ENCODE assay signal across 9 cellular contexts in the genomic region with DNA sequence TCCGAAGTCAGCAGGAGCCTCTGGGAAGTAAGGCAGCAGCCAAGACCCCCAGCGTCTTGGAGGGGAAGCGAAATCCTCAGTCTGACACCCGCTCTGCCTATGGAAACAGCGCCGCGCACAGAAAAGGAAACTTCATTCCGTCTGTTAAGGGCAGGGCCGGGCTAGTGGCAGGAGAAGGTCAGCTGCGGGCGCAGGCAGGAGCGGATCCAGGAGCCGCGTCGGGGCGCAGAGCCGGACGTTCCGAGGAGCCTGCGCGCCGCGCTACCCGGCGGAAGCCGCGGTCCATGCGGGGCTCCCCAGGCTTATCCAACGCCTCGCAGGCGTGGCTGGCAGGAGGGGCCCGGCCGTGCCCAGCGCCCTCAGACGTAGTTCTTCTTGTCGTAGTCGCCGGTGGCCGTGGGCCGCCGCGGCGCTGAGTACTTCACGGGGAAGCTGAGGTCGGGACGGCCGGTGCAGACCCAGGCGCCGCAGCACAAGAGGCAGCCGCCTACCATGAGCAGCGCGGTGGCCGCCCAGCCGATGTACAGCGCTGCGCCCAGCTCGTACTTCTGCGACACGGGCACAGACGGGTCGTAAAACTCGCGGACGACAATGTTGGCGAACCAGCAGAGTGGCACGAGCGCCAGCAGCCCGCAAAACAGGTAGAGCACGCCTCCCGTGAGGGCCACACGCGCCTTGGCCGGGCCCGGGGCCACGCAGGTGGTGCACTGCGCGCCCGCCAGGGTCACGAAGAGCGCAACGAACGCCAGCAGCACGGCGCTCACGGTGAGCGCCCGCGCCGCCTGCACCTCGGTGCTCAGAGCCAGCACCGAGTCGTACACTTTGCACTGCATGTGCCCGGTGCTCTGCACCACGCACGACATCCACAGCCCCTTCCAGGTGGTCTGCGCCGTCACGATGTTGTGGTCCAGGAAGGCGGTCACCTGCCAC. TPM values are rescaled to one million over a fixed set of nuclear protein-coding genes. Genes with fewer than 3 reads are reported as not detected.
A peak's percentile ranks its signal among the peaks of the same experiment; 100 is the strongest.
DNase-seq lines count a peak whose midpoint lies in the region; ATAC-seq, FAIRE-seq and TF ChIP-seq lines count a peak whose summit lies in the region.
"Had no signal": no experiment of that assay in that cellular context is flagged by ENCODE, and none has a peak within 500 bp of the region (broad histone marks: within the 10 kb centered on the region; RNA-seq: fewer than 3 reads in every experiment).

No MANE protein-coding gene starts in this region.

- RAD21 ChIA-PET in GM12878 (lab: Charles Lee; ENCODE audit: unreplicated experiment) = no interaction called here

- ATAC-seq in GM12878 (peak; percentile 40), thoracic aorta (ENCODE audit: insufficient number of reproducible peaks, low FRiP score, low read depth) (no peak)
- ATAC-seq: HCT116 had no signal

- H3K9ac ChIP-seq in HUES6 (ENCODE audit: low read length) = peak overlapping the region; percentile 2
- H3K9ac ChIP-seq in GM12878 (ENCODE audit: control insufficient read depth, insufficient read depth, low read length) = no peak overlapping the region

- no TSS peak for BruUV-seq in GM12878 (replicated peaks; lab: Mats Ljungman, UMichigan)

- POLR2A ChIA-PET in GM12878 (lab: Charles Lee) = no interaction called here

- H3K36me3 ChIP-seq in HUES6 (ENCODE audit: control insufficient read depth, insufficient read depth, low read length) (peaks cover 15% of the 10 kb centered on the region), GM12878 (ENCODE audit: control insufficient read depth in 2 of 2, insufficient read depth in 2 of 2, low read length in 1 of 2) (peaks cover 0 to 7% of the 10 kb centered on the region in 2 experiments; a peak in 2 of 4 replicates), kidney epithelial cell (ENCODE audit: control insufficient read depth, insufficient read depth, low read length) (no peaks in the 10 kb centered on the region), thoracic aorta (no peaks in the 10 kb centered on the region)

- H3K27me3 ChIP-seq in HUES6 (ENCODE audit: control insufficient read depth, insufficient read depth, low read length) (peaks cover 60% of the 10 kb centered on the region), GM12878 (replicated peaks in 1 of 2; ENCODE audit: control insufficient read depth in 2 of 2, insufficient read depth in 2 of 2, low read length in 1 of 2) (peaks cover 0 to 2% of the 10 kb centered on the region in 2 experiments; a peak in 2 of 4 replicates), kidney epithelial cell (ENCODE audit: control insufficient read depth, insufficient read depth, low read length) (peaks cover 42% of the 10 kb centered on the region), thoracic aorta (replicated peaks; ENCODE audit: insufficient read depth) (no peaks in the 10 kb centered on the region)

- TF ChIP-seq RAD21 in GM12878 (IDR thresholded peaks at IDR 0.05; ENCODE audit: insufficient read depth, low read depth, low read length) = no peak

- intact Hi-C loops in GM12878 (cut with micrococcal nuclease; ENCODE audit: unreplicated experiment) = no loop called here

- 13% methylated on average over 82 of the region's 99 CpGs for WGBS in GM12878 (ENCODE audit: insufficient coverage, insufficient replicate concordance, low lambda C conversion rate, missing lambda C conversion rate)

- CTCF ChIA-PET in GM12878 (lab: Yijun Ruan, JAX) = no interaction called here

- no peak; the same call in 1 of the 2 replicates for TF ChIP-seq POLR2A in GM12878 (IDR thresholded peaks at IDR 0.05; ENCODE audit: low read depth, low read length)

- H3K4me1 ChIP-seq in HUES6 (ENCODE audit: control insufficient read depth, insufficient read depth, low read length) (peaks cover 17% of the 10 kb centered on the region), GM12878 (ENCODE audit: control insufficient read depth, insufficient read depth, low read length) (no peaks in the 10 kb centered on the region), thoracic aorta (ENCODE audit: control insufficient read depth in 1 of 2, low read depth in 2 of 2) (peaks cover 0 to 10% of the 10 kb centered on the region in 2 donors)

- H3K4me3 ChIP-seq in AG10803 (ENCODE audit: low read length) = peak overlapping the region; percentile 9
- peak overlapping the region; percentile 78 for H3K4me3 ChIP-seq in HUES6 (ENCODE audit: low read depth, low read length)
- H3K4me3 ChIP-seq in GM12878 = no peak overlapping the region
- peak overlapping the region; percentile 10 for H3K4me3 ChIP-seq in kidney epithelial cell (ENCODE audit: low read depth, low read length)
- H3K4me3 ChIP-seq in thoracic aorta = peak overlapping the region; percentile 32

- in situ Hi-C loops in GM12878 (cut with MboI) = no loop called here

- SMC1A ChIA-PET in GM12878 (lab: Charles Lee; ENCODE audit: uncharacterized antibody, unreplicated experiment) = no interaction called here

- no peak overlapping the region for H2AFZ ChIP-seq in GM12878 (ENCODE audit: control insufficient read depth, low read depth, low read length)

- H4K20me1 ChIP-seq in GM12878 (ENCODE audit: control insufficient read depth, insufficient read depth) = no peaks in the 10 kb centered on the region

- no peak overlapping the region for H3K4me2 ChIP-seq in GM12878 (ENCODE audit: control insufficient read depth, insufficient read depth)

- FAIRE-seq in GM12878 (lab: Jason Lieb, UNC) = no peak

- no peaks in the 10 kb centered on the region for H3K9me3 ChIP-seq in HUES6 (ENCODE audit: control insufficient read depth, insufficient read depth, low read depth, low read length)
- H3K9me3 ChIP-seq in GM12878 (replicated peaks; ENCODE audit: control insufficient read depth, insufficient read depth, low read length) = no peaks in the 10 kb centered on the region
- H3K9me3 ChIP-seq in thoracic aorta = no peaks in the 10 kb centered on the region

- TF ChIP-seq CTCF in AG10803 (conservative IDR thresholded peaks at IDR 0.05; ENCODE audit: low read length) = no peak
- TF ChIP-seq CTCF in GM12878 (IDR thresholded peaks at IDR 0.05 in 2 of 3, conservative IDR thresholded peaks at IDR 0.05 in 1 of 3; ENCODE audit: control insufficient read depth in 2 of 3, extremely low read depth in 1 of 3, insufficient read depth in 1 of 3, low read depth in 3 of 3, low read length in 3 of 3) = no peak
- no peak for TF ChIP-seq CTCF in kidney epithelial cell (IDR thresholded peaks at IDR 0.05; ENCODE audit: insufficient read depth, low read length, poor library complexity, severe bottlenecking)
- TF ChIP-seq CTCF in thoracic aorta (IDR thresholded peaks at IDR 0.05) = no peak

- no peaks in the 10 kb centered on the region for H3K79me2 ChIP-seq in GM12878 (ENCODE audit: control insufficient read depth, insufficient read depth, low read length)

- TF ChIP-seq EP300 in GM12878 (IDR thresholded peaks at IDR 0.05; ENCODE audit: borderline replicate concordance in 1 of 2, control insufficient read depth in 1 of 2, low read depth in 2 of 2, low read length in 2 of 2) = no peak

- DNase-seq in AG10803 (ENCODE audit: low read depth) = peak; percentile 23
- DNase-seq in GM12878 (ENCODE audit: low read depth, low spot score) = no peak
- no peak for DNase-seq in kidney epithelial cell (ENCODE audit: low read depth)
- no peak for DNase-seq in thoracic aorta (ENCODE audit: low spot score)
- DNase-seq in mucosa of gallbladder (ENCODE audit: low spot score) = no peak
- DNase-seq in amygdala (lab: John Stamatoyannopoulos, UW) = no peak
- DNase-seq in islet precursor cell = no peak

- no peak overlapping the region for H3K27ac ChIP-seq in HUES6 (ENCODE audit: low read depth, low read length)
- no peak overlapping the region for H3K27ac ChIP-seq in GM12878 (ENCODE audit: control insufficient read depth, insufficient read depth)
- H3K27ac ChIP-seq in thoracic aorta = no peak overlapping the region

RNA-seq across cellular contexts. Expression of a gene that starts 0.7 kb away (rescaled TPM):
- not detected in 2 replicates for total RNA-seq in GM12878 (2013; cell fraction: nucleolus; rRNA removed)
- total RNA-seq in GM12878 (2014; rRNA removed) (not detected in 2 replicates), GM12878 (2014; rRNA removed; fragmentation: Illumina TruSeq; extraction: Trizol) (not detected in 2 replicates), GM12878 (2021) (0.15 TPM in 1 of 2 replicates, not detected in the other), kidney epithelial cell (1.6 and 1.7 TPM in 2 replicates), thoracic aorta (10 to 100 TPM; 41.0 to 68.0 TPM), mucosa of gallbladder (27.5 TPM)
- not detected for polyA plus RNA-seq in GM12878 (2011; ENCODE audit: low read depth)
- polyA plus RNA-seq in GM12878 (2011; rRNA removed) (not detected in 2 replicates), GM12878 (2014; fragmentation: Illumina TruSeq; extraction: Trizol) (not detected in 2 replicates), GM12878 (2014; fragmentation: Nextera tagmentation; extraction: Ambion mirVana) (not detected), GM12878 (2014; rRNA removed) (not detected in 2 replicates), GM12878 (2016; fragmentation: Nextera tagmentation; extraction: Ambion mirVana) (not detected)
- polyA plus RNA-seq in GM12878 (2011; cell fraction: cytosol; rRNA removed) = not detected in 2 replicates
- not detected in 2 replicates for polyA plus RNA-seq in GM12878 (2011; cell fraction: nucleus; rRNA removed)
- not detected in 2 replicates for polyA plus RNA-seq in GM12878 (2012)
- not detected in 2 replicates for polyA minus RNA-seq in GM12878 (2011; rRNA and poly(A)+ RNA removed)
- polyA minus RNA-seq in GM12878 (2011; cell fraction: cytosol; rRNA and poly(A)+ RNA removed) = not detected in 2 replicates
- polyA minus RNA-seq in GM12878 (2011; cell fraction: nucleus; rRNA and poly(A)+ RNA removed) = not detected in 2 replicates

RNA-seq across cellular contexts. Expression of a gene that starts 43.8 kb away (rescaled TPM):
- total RNA-seq in GM12878 (2013; cell fraction: nucleolus; rRNA removed) = 42.6 and 46.5 TPM in 2 replicates
- total RNA-seq in GM12878 (2014; rRNA removed) (46.9 and 53.0 TPM in 2 replicates), GM12878 (2014; rRNA removed; fragmentation: Illumina TruSeq; extraction: Trizol) (40.0 and 40.8 TPM in 2 replicates), GM12878 (2021) (45.4 and 49.3 TPM in 2 replicates), kidney epithelial cell (5.6 and 10.5 TPM in 2 replicates), thoracic aorta (under 1 TPM in 1 of 2 donors, not detected in 1; 0.99 TPM), mucosa of gallbladder (1.6 TPM)
- polyA plus RNA-seq in GM12878 (2011; ENCODE audit: low read depth) = 21.3 TPM
- polyA plus RNA-seq in GM12878 (2011; rRNA removed) (88.5 and 124 TPM in 2 replicates), GM12878 (2014; fragmentation: Illumina TruSeq; extraction: Trizol) (63.1 and 69.7 TPM in 2 replicates), GM12878 (2014; fragmentation: Nextera tagmentation; extraction: Ambion mirVana) (10 to 100 TPM; 42.8 to 51.2 TPM), GM12878 (2014; rRNA removed) (55.5 and 59.3 TPM in 2 replicates), GM12878 (2016; fragmentation: Nextera tagmentation; extraction: Ambion mirVana) (10 to 100 TPM; 79.1 to 83.4 TPM)
- 49.6 and 68.6 TPM in 2 replicates for polyA plus RNA-seq in GM12878 (2011; cell fraction: cytosol; rRNA removed)
- 112 and 139 TPM in 2 replicates for polyA plus RNA-seq in GM12878 (2011; cell fraction: nucleus; rRNA removed)
- polyA plus RNA-seq in GM12878 (2012) = 28.1 and 36.6 TPM in 2 replicates
- polyA minus RNA-seq in GM12878 (2011; rRNA and poly(A)+ RNA removed) = 51.1 and 52.3 TPM in 2 replicates
- 15.9 and 17.4 TPM in 2 replicates for polyA minus RNA-seq in GM12878 (2011; cell fraction: cytosol; rRNA and poly(A)+ RNA removed)
- 29.9 and 65.0 TPM in 2 replicates for polyA minus RNA-seq in GM12878 (2011; cell fraction: nucleus; rRNA and poly(A)+ RNA removed)

RNA-seq across cellular contexts. Expression of a gene that starts 44.5 kb away (rescaled TPM):
- 37.0 and 38.0 TPM in 2 replicates for total RNA-seq in GM12878 (2013; cell fraction: nucleolus; rRNA removed)
- 73.3 and 74.6 TPM in 2 replicates for total RNA-seq in GM12878 (2014; rRNA removed)
- 73.7 and 79.0 TPM in 2 replicates for total RNA-seq in GM12878 (2014; rRNA removed; fragmentation: Illumina TruSeq; extraction: Trizol)
- total RNA-seq in GM12878 (2021) = 67.2 and 67.5 TPM in 2 replicates
- polyA plus RNA-seq in GM12878 (2011; ENCODE audit: low read depth) = 43.2 TPM
- polyA plus RNA-seq in GM12878 (2011; rRNA removed) = 75.4 and 98.7 TPM in 2 replicates
- polyA plus RNA-seq in GM12878 (2011; cell fraction: cytosol; rRNA removed) = 140 and 141 TPM in 2 replicates
- polyA plus RNA-seq in GM12878 (2011; cell fraction: nucleus; rRNA removed) = 90.6 and 105 TPM in 2 replicates
- polyA plus RNA-seq in GM12878 (2012) = 63.7 and 80.1 TPM in 2 replicates
- polyA plus RNA-seq in GM12878 (2014; fragmentation: Illumina TruSeq; extraction: Trizol) = 140 and 145 TPM in 2 replicates
- polyA plus RNA-seq in GM12878 (2014; fragmentation: Nextera tagmentation; extraction: Ambion mirVana) = 100 to 1,000 TPM; 128 to 143 TPM
- 97.3 and 106 TPM in 2 replicates for polyA plus RNA-seq in GM12878 (2014; rRNA removed)
- 100 to 1,000 TPM; 140 to 143 TPM for polyA plus RNA-seq in GM12878 (2016; fragmentation: Nextera tagmentation; extraction: Ambion mirVana)
- 101 and 104 TPM in 2 replicates for polyA minus RNA-seq in GM12878 (2011; rRNA and poly(A)+ RNA removed)
- 28.6 and 31.5 TPM in 2 replicates for polyA minus RNA-seq in GM12878 (2011; cell fraction: cytosol; rRNA and poly(A)+ RNA removed)
- 22.7 and 42.6 TPM in 2 replicates for polyA minus RNA-seq in GM12878 (2011; cell fraction: nucleus; rRNA and poly(A)+ RNA removed)
- 48.9 and 50.9 TPM in 2 replicates for total RNA-seq in kidney epithelial cell
- total RNA-seq in thoracic aorta = 10 to 100 TPM; 32.0 to 32.5 TPM
- 50.4 TPM for total RNA-seq in mucosa of gallbladder

Comparison
In these comparisons a context has a peak if more than half of its experiments do, and no peak if none do; other contexts are left out.
1. RNA of a gene that starts 0.7 kb away (total RNA-seq): 41.0 to 68.0 TPM in thoracic aorta and 27.5 TPM in mucosa of gallbladder (single experiment); 1.6 to 1.7 TPM in kidney epithelial cell and 0.15 TPM in GM12878; every median in the first group is over 10 times any median in the second.